Comparison of ENCODE assay signal across 8 cellular contexts in the genomic region with DNA sequence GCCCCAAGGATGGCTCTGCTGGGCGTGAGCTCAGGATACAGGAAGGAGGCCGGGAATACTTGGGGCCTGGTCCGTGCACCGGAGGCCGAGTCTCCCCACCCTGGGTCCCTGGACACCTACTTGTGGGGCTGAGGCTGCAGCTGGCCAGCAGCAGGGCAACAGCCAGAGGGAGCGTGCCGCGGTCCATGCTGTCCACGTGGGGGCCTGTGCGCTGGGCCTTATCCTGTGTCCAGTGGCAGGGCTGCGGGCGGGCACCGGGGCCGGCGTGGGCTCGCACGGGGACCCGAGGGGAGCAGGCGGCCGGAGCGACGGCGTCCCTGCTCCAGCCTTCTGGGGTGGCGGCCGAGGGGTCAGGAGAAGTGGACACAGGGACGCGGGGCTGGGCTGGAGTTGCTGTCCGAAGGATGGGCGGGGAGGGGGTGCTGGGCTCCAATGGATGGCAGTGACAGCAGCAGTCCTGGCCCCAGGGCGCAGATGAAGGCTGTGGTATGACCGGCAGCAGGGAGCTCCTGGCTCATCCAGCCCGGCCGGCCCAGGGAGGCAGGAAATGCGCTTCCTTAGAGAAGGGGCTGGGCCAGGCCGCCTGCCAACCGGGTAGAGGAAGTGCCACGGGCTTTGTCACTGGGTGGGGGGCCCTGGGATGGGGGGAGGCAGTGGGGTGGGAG. TPM values are rescaled to one million over a fixed set of nuclear protein-coding genes. Genes with fewer than 3 reads are reported as not detected.
A peak's percentile ranks its signal among the peaks of the same experiment; 100 is the strongest.
DNase-seq lines count a peak whose midpoint lies in the region; ATAC-seq and TF ChIP-seq lines count a peak whose summit lies in the region.

A gene (minus strand): TSS at position 490 of the 665 bp plus-strand sequence. CDS start 303 bp downstream, at position 187.

- DNase-seq in GM03348 (ENCODE audit: low spot score) (peak; percentile 87), SK-MEL-5 (ENCODE audit: low read depth, low spot score) (peak; percentile 52), dermis blood vessel endothelial cell (peak; percentile 84), lower lobe of right lung (peak; percentile 84), ecto neural progenitor cell (ENCODE audit: low spot score) (no peak), retina (no peak)

- peak; percentile 14 for TF ChIP-seq CTCF in lower lobe of right lung (IDR thresholded peaks at IDR 0.05)

- H3K36me3 ChIP-seq in lower lobe of right lung = peaks cover 15% of the 10 kb centered on the region

- in situ Hi-C loops in SK-MEL-5 (cut with HindIII; ENCODE audit: low pct_unique_long_range_greater_than_20kb, low sequenced_read_pairs) = no loop called here

- peak within 1 kb of the TSS; percentile 88 for H3K27ac ChIP-seq in lower lobe of right lung
- H3K27ac ChIP-seq in temporal lobe (ENCODE audit: low read depth, low read length) = peak within 1 kb of the TSS; percentile 64

- ATAC-seq in lower lobe of right lung (peak; percentile 79), GM21515 (IDR thresholded peaks at IDR 0.05; ENCODE audit: unreplicated experiment) (no peak)

- H3K9me3 ChIP-seq in lower lobe of right lung = peaks cover 4% of the 10 kb centered on the region

- H3K4me1 ChIP-seq in lower lobe of right lung = peaks cover 78% of the 10 kb centered on the region

- intact Hi-C loops in lower lobe of right lung (cut with DNase I) = no loop called here

- H3K27me3 ChIP-seq in lower lobe of right lung (ENCODE audit: low read depth) = no peaks in the 10 kb centered on the region

- peak within 1 kb of the TSS; percentile 86 for H3K4me3 ChIP-seq in lower lobe of right lung

RNA-seq across cellular contexts. Expression of the gene that starts here (rescaled TPM):
- 3.7 and 5.5 TPM in 2 replicates for total RNA-seq in SK-MEL-5 (2014; rRNA removed; shearing (Covaris generic))
- polyA plus RNA-seq in SK-MEL-5 (2015; cell fraction: cytosol; rRNA removed) = 52.6 and 58.6 TPM in 2 replicates
- 10.0 and 15.4 TPM in 2 replicates for polyA plus RNA-seq in SK-MEL-5 (2015; cell fraction: nucleus; rRNA removed)
- 84.2 and 165 TPM in 2 replicates for total RNA-seq in dermis blood vessel endothelial cell
- total RNA-seq in lower lobe of right lung = 323 TPM
- total RNA-seq in temporal lobe = 4.2 TPM

Comparison
In these comparisons a context has a peak if more than half of its experiments do, and no peak if none do; other contexts are left out.
1. RNA of the gene that starts here (total RNA-seq): 323 TPM in lower lobe of right lung (single experiment) and 84.2 to 165 TPM in dermis blood vessel endothelial cell; 4.2 TPM in temporal lobe (single experiment) and 3.7 to 5.5 TPM in SK-MEL-5; every median in the first group is over 10 times any median in the second.
2. DNase-seq: peak in GM03348 (single experiment), SK-MEL-5 (single experiment), dermis blood vessel endothelial cell (single experiment) and lower lobe of right lung (single experiment); none in ecto neural progenitor cell (single experiment) and retina (single experiment).